In the genomic region with DNA sequence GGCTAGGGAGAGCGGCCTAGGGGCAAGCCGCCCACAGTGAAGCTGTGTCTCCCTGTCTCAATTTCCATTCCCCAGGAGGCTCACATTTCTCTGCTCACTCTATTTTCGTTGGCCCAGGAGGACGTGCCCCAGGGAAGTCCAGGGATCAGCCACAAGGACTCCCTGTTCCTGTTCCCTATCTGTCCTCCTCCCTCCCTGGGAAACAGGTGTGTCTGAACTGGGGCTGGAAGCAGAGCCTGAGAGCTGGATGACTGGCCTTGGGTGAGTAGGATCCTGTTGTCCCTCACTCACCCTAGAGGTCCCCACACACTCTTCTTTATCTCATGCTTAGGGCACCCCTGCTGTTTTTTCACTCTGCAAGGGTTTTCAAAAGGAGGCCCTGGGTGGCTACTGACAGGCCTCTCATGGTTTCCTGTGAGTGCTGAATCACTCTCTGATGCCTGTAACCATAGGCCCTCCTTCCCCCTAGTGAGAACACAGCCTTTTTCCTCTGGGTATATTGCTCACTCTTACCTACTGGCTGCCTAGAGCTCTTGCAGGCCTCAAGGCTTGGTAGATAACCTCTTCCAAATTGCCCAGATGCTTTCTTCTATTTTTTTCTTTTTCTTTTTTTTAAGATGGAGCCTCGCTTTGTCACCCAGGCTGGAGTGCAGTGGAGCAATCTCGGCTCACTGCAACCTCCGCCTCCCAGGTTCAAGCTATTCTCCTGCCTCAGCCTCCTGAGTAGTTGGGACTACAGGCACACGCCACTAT, we compare ENCODE assay signal across 10 cellular contexts. TPM values are rescaled to one million over a fixed set of nuclear protein-coding genes. Genes with fewer than 3 reads are reported as not detected.
DNase-seq lines count a peak whose midpoint lies in the region; ATAC-seq and TF ChIP-seq lines count a peak whose summit lies in the region.
"Had no signal": no experiment of that assay in that cellular context is flagged by ENCODE, and none has a peak within 500 bp of the region (broad histone marks: within the 10 kb centered on the region; RNA-seq: fewer than 3 reads in every experiment).

No MANE protein-coding gene starts in this region.

- no peak for ATAC-seq in left ventricle myocardium superior
- peak; percentile 54 for ATAC-seq in activated CD8-positive, alpha-beta memory T cell treated with anti-CD3 and anti-CD28 coated beads, Interleukin-2, amount 10 ng/mL, durations not matched to agents 7 days and 5 days
- ATAC-seq in GM21723 (IDR thresholded peaks at IDR 0.05; ENCODE audit: unreplicated experiment): no peak
- no peak for ATAC-seq in HG02884 (IDR thresholded peaks at IDR 0.05; ENCODE audit: unreplicated experiment)
- ATAC-seq in esophagus mucosa: no peak

- H3K27me3 ChIP-seq in cardiac muscle cell: no peaks in the 10 kb centered on the region
- H3K27me3 ChIP-seq in suprapubic skin: no peaks in the 10 kb centered on the region

- H3K9me3 ChIP-seq in cardiac muscle cell (ENCODE audit: low read depth) (no peaks in the 10 kb centered on the region), suprapubic skin (no peaks in the 10 kb centered on the region)

- 81% methylated on average over 8 of the region's 8 CpGs for WGBS in suprapubic skin

- no peak for TF ChIP-seq EP300 in suprapubic skin (IDR thresholded peaks at IDR 0.05)

- peak overlapping the region; percentile 89 for H3K27ac Mint-ChIP-seq in activated CD8-positive, alpha-beta memory T cell treated with anti-CD3 and anti-CD28 coated beads, Interleukin-2, amount 10 ng/mL, durations not matched to agents 7 days and 5 days

- no peaks in the 10 kb centered on the region for H3K27me3 Mint-ChIP-seq in activated CD8-positive, alpha-beta memory T cell treated with anti-CD3 and anti-CD28 coated beads, Interleukin-2, amount 10 ng/mL, durations not matched to agents 7 days and 5 days

- H3K4me1 ChIP-seq in cardiac muscle cell (ENCODE audit: low read depth) (peaks cover 30% of the 10 kb centered on the region), suprapubic skin (peaks cover 37% of the 10 kb centered on the region)

- CTCF ChIA-PET in activated CD8-positive, alpha-beta memory T cell treated with anti-CD3 and anti-CD28 coated beads, Interleukin-2, amount 10 ng/mL, durations not matched to agents 7 days and 5 days (lab: Charles Lee): interaction anchor here (1.2 to 9.7 kb wide), 5 partner anchors 11 to 150 kb away, joined by 3 to 87 read pairs (median 4); partner anchors contain the start of genes MTF1 and SF3A3

- intact Hi-C loops in left ventricle myocardium superior (cut with micrococcal nuclease): no loop called here

- TF ChIP-seq POLR2A in suprapubic skin (IDR thresholded peaks at IDR 0.05): no peak

- H3K27ac ChIP-seq in cardiac muscle cell (peak overlapping the region; percentile 88), suprapubic skin (peak overlapping the region; percentile 29)

- no peaks in the 10 kb centered on the region for H3K9me3 Mint-ChIP-seq in activated CD8-positive, alpha-beta memory T cell treated with anti-CD3 and anti-CD28 coated beads, Interleukin-2, amount 10 ng/mL, durations not matched to agents 7 days and 5 days (ENCODE audit: low read depth)

- H3K4me3 ChIP-seq in cardiac muscle cell (no peak overlapping the region), foreskin fibroblast (ENCODE audit: low read depth in 1 of 2, low read length in 2 of 2) (no peak overlapping the region), suprapubic skin (no peak overlapping the region)

- no peak overlapping the region for H3K4me3 Mint-ChIP-seq in activated CD8-positive, alpha-beta memory T cell treated with anti-CD3 and anti-CD28 coated beads, Interleukin-2, amount 10 ng/mL, durations not matched to agents 7 days and 5 days

- no peaks in the 10 kb centered on the region for H3K36me3 ChIP-seq in cardiac muscle cell
- H3K36me3 ChIP-seq in suprapubic skin: no peaks in the 10 kb centered on the region

- H3K4me1 Mint-ChIP-seq in activated CD8-positive, alpha-beta memory T cell treated with anti-CD3 and anti-CD28 coated beads, Interleukin-2, amount 10 ng/mL, durations not matched to agents 7 days and 5 days: peaks cover 50% of the 10 kb centered on the region

- peak; percentile 36 to 81 for DNase-seq in cardiac muscle cell (ENCODE audit: low read depth in 1 of 2, low spot score in 1 of 2)
- no peak for DNase-seq in left ventricle myocardium superior
- peak; percentile 78 for DNase-seq in activated CD8-positive, alpha-beta memory T cell treated with anti-CD3 and anti-CD28 coated beads, Interleukin-2, amount 10 ng/mL, durations not matched to agents 7 days and 5 days
- DNase-seq in foreskin fibroblast: peak; percentile 69 to 79
- peak in 1 of 2 donors; percentile 49 for DNase-seq in suprapubic skin (ENCODE audit: low spot score in 2 of 2)

- peaks cover 8% of the 10 kb centered on the region for H3K36me3 Mint-ChIP-seq in activated CD8-positive, alpha-beta memory T cell treated with anti-CD3 and anti-CD28 coated beads, Interleukin-2, amount 10 ng/mL, durations not matched to agents 7 days and 5 days

- TF ChIP-seq CTCF in cardiac muscle cell (IDR thresholded peaks at IDR 0.05; ENCODE audit: low read depth, low read length) (no peak), foreskin fibroblast (IDR thresholded peaks at IDR 0.05; ENCODE audit: low read depth, low read length) (no peak), suprapubic skin (IDR thresholded peaks at IDR 0.05) (no peak)

RNA-seq across cellular contexts. Expression of gene UTP11, which starts 3.3 kb away (rescaled TPM):
- total RNA-seq in cardiac muscle cell: 55.4 and 57.7 TPM in 2 replicates
- polyA plus RNA-seq in cardiac muscle cell: 42.7 and 57.0 TPM in 2 replicates
- 38.6 TPM for total RNA-seq in left ventricle myocardium superior
- 10 to 100 TPM; 32.4 to 49.6 TPM for total RNA-seq in activated CD8-positive, alpha-beta memory T cell treated with anti-CD3 and anti-CD28 coated beads, Interleukin-2, amount 10 ng/mL, durations not matched to agents 7 days and 5 days
- 10 to 100 TPM; 32.1 to 48.5 (median 39.5) TPM for total RNA-seq in suprapubic skin
- total RNA-seq in esophagus mucosa: 30.3 TPM

RNA-seq across cellular contexts. Expression of gene FHL3, which starts 4.0 kb away (rescaled TPM):
- total RNA-seq in cardiac muscle cell (27.5 and 47.4 TPM in 2 replicates), left ventricle myocardium superior (13.3 TPM), suprapubic skin (10 to 100 TPM; 19.1 to 46.4 (median 35.1) TPM), esophagus mucosa (10.6 TPM)
- 33.0 and 38.6 TPM in 2 replicates for polyA plus RNA-seq in cardiac muscle cell
- 10 to 100 TPM; 13.5 to 14.5 TPM for total RNA-seq in activated CD8-positive, alpha-beta memory T cell treated with anti-CD3 and anti-CD28 coated beads, Interleukin-2, amount 10 ng/mL, durations not matched to agents 7 days and 5 days

RNA-seq across cellular contexts. Expression of gene SF3A3, which starts 19.4 kb away (rescaled TPM):
- total RNA-seq in cardiac muscle cell: 48.0 and 51.1 TPM in 2 replicates
- polyA plus RNA-seq in cardiac muscle cell: 47.7 and 58.9 TPM in 2 replicates
- 28.2 TPM for total RNA-seq in left ventricle myocardium superior
- 100 to 1,000 TPM in 1 of 2 experiments, 10 to 100 TPM in 1; 70.1 to 104 TPM for total RNA-seq in activated CD8-positive, alpha-beta memory T cell treated with anti-CD3 and anti-CD28 coated beads, Interleukin-2, amount 10 ng/mL, durations not matched to agents 7 days and 5 days
- 10 to 100 TPM; 36.9 to 68.4 (median 43.6) TPM for total RNA-seq in suprapubic skin
- 41.7 TPM for total RNA-seq in esophagus mucosa

RNA-seq across cellular contexts. Expression of gene POU3F1, which starts 37.3 kb away (rescaled TPM):
- total RNA-seq in cardiac muscle cell (0.30 TPM in 1 of 2 replicates, not detected in the other), left ventricle myocardium superior (not detected), suprapubic skin (10 to 100 TPM in 3 of 4 donors, 1 to 10 TPM in 1; 8.8 to 28.5 (median 13.5) TPM), esophagus mucosa (6.0 TPM)
- 0.07 TPM in 1 of 2 replicates, not detected in the other for polyA plus RNA-seq in cardiac muscle cell
- total RNA-seq in activated CD8-positive, alpha-beta memory T cell treated with anti-CD3 and anti-CD28 coated beads, Interleukin-2, amount 10 ng/mL, durations not matched to agents 7 days and 5 days: under 1 TPM in 1 of 2 experiments, not detected in 1; 0.09 TPM
- total RNA-seq: G401; T-helper 2 cell treated with Interferon-gamma antibody and Interleukin-4, amounts not matched to agents 100 ng/mL and 5 ng/mL, for 36 hours had no signal
